8 cellular contexts compared by ENCODE assay signal in the genomic region with DNA sequence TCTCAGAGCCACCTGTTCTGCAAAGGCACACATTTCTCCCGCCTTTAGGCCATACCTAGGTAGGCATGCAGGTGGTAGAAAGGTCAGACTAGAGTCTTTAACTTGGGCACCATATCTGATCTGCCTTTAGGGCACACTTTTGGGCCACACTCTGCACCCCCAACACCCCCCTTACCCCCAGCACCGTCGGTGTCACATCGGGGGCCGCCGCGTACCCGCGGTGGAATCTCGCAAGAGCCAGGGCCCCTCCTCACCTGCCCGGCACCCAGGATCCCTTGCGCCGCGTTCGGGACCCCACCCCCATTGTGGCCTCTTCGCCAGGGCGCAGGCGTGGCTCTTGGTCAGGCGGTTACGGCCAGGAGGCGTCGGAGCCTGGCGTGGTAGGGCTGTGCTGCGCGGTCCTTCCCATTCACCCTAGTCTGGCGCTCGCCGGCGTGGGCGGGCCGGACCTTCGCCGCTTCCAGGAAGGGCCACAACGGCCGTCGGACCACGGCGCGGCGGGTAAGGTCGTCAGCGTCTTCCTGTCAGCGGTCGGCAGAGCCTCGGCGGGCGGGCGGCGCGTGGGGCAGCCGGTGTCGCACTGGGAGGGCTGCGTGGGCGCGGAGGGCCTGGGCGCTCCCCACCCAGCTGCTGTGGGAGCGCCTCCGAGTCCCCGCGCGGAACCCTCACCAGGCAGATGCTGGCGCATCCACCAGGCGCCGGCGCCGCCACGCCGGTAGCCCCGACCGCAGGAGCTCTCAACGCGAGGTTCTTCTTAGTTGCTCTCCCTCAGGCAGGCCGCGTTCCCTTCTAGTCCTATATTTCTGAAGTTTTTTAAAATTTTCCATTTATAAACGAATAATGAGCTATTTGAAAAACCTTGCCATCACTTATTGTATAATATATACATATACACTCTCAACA. TPM values are rescaled to one million over a fixed set of nuclear protein-coding genes. Genes with fewer than 3 reads are reported as not detected.
DNase-seq lines count a peak whose midpoint lies in the region; ATAC-seq and TF ChIP-seq lines count a peak whose summit lies in the region.

A gene (plus strand): TSS at position 341 of the 903 bp plus-strand sequence. CDS start 23,028 bp downstream, outside the sequence.

- ATAC-seq in GM18505 (IDR thresholded peaks at IDR 0.05; ENCODE audit: unreplicated experiment), result peak; percentile 62
- ATAC-seq in stimulated activated effector memory CD8-positive, alpha-beta T cell treated with anti-CD3 and anti-CD28 coated beads, Interleukin-12 subunit alpha, Interleukin-12 subunit beta, amount 100 ng/mL, for 72 hours, result peak; percentile 51
- ATAC-seq in effector memory CD8-positive, alpha-beta T cell (replicated peaks), result no peak

- H3K27me3 ChIP-seq in colonic mucosa, result no peaks in the 10 kb centered on the region

- H3K4me1 ChIP-seq in colonic mucosa, result no peaks in the 10 kb centered on the region

- H3K9me3 ChIP-seq in colonic mucosa, result no peaks in the 10 kb centered on the region

- H3K36me3 Mint-ChIP-seq in stimulated activated effector memory CD8-positive, alpha-beta T cell treated with anti-CD3 and anti-CD28 coated beads, Interleukin-12 subunit alpha, Interleukin-12 subunit beta, amount 100 ng/mL, for 72 hours, result no peaks in the 10 kb centered on the region
- no peaks in the 10 kb centered on the region for H3K36me3 Mint-ChIP-seq in effector memory CD8-positive, alpha-beta T cell (ENCODE audit: insufficient read depth)

- H3K27ac Mint-ChIP-seq in stimulated activated effector memory CD8-positive, alpha-beta T cell treated with anti-CD3 and anti-CD28 coated beads, Interleukin-12 subunit alpha, Interleukin-12 subunit beta, amount 100 ng/mL, for 72 hours, result no peak within 1 kb of the TSS
- no peak within 1 kb of the TSS for H3K27ac Mint-ChIP-seq in effector memory CD8-positive, alpha-beta T cell

- TF ChIP-seq POLR2A in GM18505 (IDR thresholded peaks at IDR 0.05; ENCODE audit: borderline replicate concordance, extremely low read depth, insufficient read depth, insufficient read length), result no peak

- intact Hi-C loops in colonic mucosa (cut with DNase I), result loop anchor here (10.0 kb wide), 1 partner anchor 75 kb away; no protein-coding TSS in a partner anchor

- H3K27me3 Mint-ChIP-seq in effector memory CD8-positive, alpha-beta T cell, result peaks cover 36 to 49% of the 10 kb centered on the region in 2 donors

- H3K36me3 ChIP-seq in colonic mucosa, result no peaks in the 10 kb centered on the region

- H3K4me3 Mint-ChIP-seq in stimulated activated effector memory CD8-positive, alpha-beta T cell treated with anti-CD3 and anti-CD28 coated beads, Interleukin-12 subunit alpha, Interleukin-12 subunit beta, amount 100 ng/mL, for 72 hours, result peak within 1 kb of the TSS; percentile 39
- H3K4me3 Mint-ChIP-seq in effector memory CD8-positive, alpha-beta T cell, result no peak within 1 kb of the TSS

- H3K27ac ChIP-seq in colonic mucosa, result peak within 1 kb of the TSS; percentile 60

- H3K4me3 ChIP-seq in colonic mucosa, result peak within 1 kb of the TSS; percentile 56

- DNase-seq in AG20443 (ENCODE audit: low spot score) (peak; percentile 93), Kasumi-1 (lab: John Stamatoyannopoulos, UW) (peak; percentile 54 to 62), SHP77 treated with DMSO at 0.1 percent for 48 hours (lab: John Stamatoyannopoulos, UW) (peak; percentile 62), colonic mucosa (peak; percentile 85), kidney tubule cell (ENCODE audit: low spot score) (peak; percentile 93)
- DNase-seq in stimulated activated effector memory CD8-positive, alpha-beta T cell treated with anti-CD3 and anti-CD28 coated beads, Interleukin-12 subunit alpha, Interleukin-12 subunit beta, amount 100 ng/mL, for 72 hours (ENCODE audit: low spot score in 2 of 2), result no peak
- DNase-seq in effector memory CD8-positive, alpha-beta T cell, result no peak

- peaks cover 19% of the 10 kb centered on the region for H3K9me3 Mint-ChIP-seq in stimulated activated effector memory CD8-positive, alpha-beta T cell treated with anti-CD3 and anti-CD28 coated beads, Interleukin-12 subunit alpha, Interleukin-12 subunit beta, amount 100 ng/mL, for 72 hours
- peaks cover 12 to 15% of the 10 kb centered on the region in 2 donors for H3K9me3 Mint-ChIP-seq in effector memory CD8-positive, alpha-beta T cell

- H3K4me1 Mint-ChIP-seq in stimulated activated effector memory CD8-positive, alpha-beta T cell treated with anti-CD3 and anti-CD28 coated beads, Interleukin-12 subunit alpha, Interleukin-12 subunit beta, amount 100 ng/mL, for 72 hours, result no peaks in the 10 kb centered on the region
- no peaks in the 10 kb centered on the region for H3K4me1 Mint-ChIP-seq in effector memory CD8-positive, alpha-beta T cell (ENCODE audit: low read depth in 2 of 2)

- no peak for TF ChIP-seq CTCF in colonic mucosa (IDR thresholded peaks at IDR 0.05)

- peak within 1 kb of the TSS; percentile 46 to 51 for H3K9ac ChIP-seq in colonic mucosa (ENCODE audit: low read depth in 2 of 2, low read length in 2 of 2)

RNA-seq across cellular contexts. Expression of the gene that starts here (rescaled TPM):
- 1 to 10 TPM; 7.5 to 9.6 TPM for total RNA-seq in colonic mucosa

Comparison
In these comparisons a context has a peak if more than half of its experiments do, and no peak if none do; other contexts are left out.
1. DNase-seq: peak in AG20443 (single experiment), Kasumi-1 (2 of 2), SHP77 treated with DMSO at 0.1 percent for 48 hours (single experiment), colonic mucosa (single experiment) and kidney tubule cell (single experiment); none in stimulated activated effector memory CD8-positive, alpha-beta T cell treated with anti-CD3 and anti-CD28 coated beads, Interleukin-12 subunit alpha, Interleukin-12 subunit beta, amount 100 ng/mL, for 72 hours (0 of 2) and effector memory CD8-positive, alpha-beta T cell (0 of 3).